8 cellular contexts compared by ENCODE assay signal in the genomic region with DNA sequence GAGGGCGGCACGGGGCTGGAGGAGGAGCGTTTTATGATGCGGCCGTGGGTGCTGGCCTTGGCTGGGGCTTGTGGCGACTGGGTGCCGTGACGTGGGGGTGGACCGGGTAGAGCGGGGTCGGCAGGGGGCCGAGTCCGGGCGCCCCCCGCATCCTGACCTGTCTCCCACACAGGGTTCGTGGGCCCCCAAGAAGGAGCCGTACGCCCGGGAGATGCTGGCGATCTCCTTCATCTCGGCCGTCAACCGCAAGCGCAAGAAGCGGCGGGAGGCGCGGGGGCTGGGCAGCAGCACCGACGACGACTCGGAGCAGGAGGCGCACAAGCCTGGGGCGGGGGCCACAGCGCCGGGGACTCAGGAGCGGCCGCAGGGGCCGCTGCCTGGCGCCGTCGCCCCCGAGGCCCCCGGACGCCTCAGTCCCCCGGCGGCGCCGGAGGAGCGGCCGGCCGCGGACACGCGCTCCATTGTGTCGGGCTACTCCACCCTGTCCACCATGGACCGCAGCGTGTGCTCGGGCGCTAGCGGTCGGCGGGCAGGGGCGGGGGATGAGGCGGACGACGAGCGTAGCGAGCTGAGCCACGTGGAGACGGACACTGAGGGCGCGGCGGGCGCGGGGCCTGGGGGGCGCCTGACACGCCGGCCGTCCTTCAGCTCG.
DNase-seq lines count a peak whose midpoint lies in the region; ATAC-seq and TF ChIP-seq lines count a peak whose summit lies in the region.

No MANE protein-coding gene starts in this region.

- H3K36me3 Mint-ChIP-seq in activated naive CD8-positive, alpha-beta T cell treated with anti-CD3 and anti-CD28 coated beads, Interleukin-2, amount 50 U/mL, for 24 hours (ENCODE audit: low read depth) = no peaks in the 10 kb centered on the region

- no peaks in the 10 kb centered on the region for H4K20me1 ChIP-seq in HCT116 (ENCODE audit: insufficient read depth)

- H3K4me1 ChIP-seq in HCT116 (ENCODE audit: control insufficient read depth in 1 of 2, insufficient read depth in 2 of 2, low read length in 2 of 2) (peaks cover 0 to 22% of the 10 kb centered on the region in 2 experiments; a peak in 2 of 4 replicates), iPS-18a (ENCODE audit: control insufficient read depth, low read depth, low read length) (peaks cover 19% of the 10 kb centered on the region), spleen (peaks cover 6 to 66% (median 36%) of the 10 kb centered on the region in 6 donors)

- peaks cover 7% of the 10 kb centered on the region for H3K4me1 Mint-ChIP-seq in activated naive CD8-positive, alpha-beta T cell treated with anti-CD3 and anti-CD28 coated beads, Interleukin-2, amount 50 U/mL, for 24 hours

- no peaks in the 10 kb centered on the region for H3K36me3 ChIP-seq in HCT116 (ENCODE audit: control insufficient read depth in 1 of 2, insufficient read depth in 2 of 2, low read length in 2 of 2)
- H3K36me3 ChIP-seq in iPS-18a (ENCODE audit: control insufficient read depth, low read depth, low read length) = peaks cover 10% of the 10 kb centered on the region
- H3K36me3 ChIP-seq in spleen = peaks cover 0 to 52% (median 4%) of the 10 kb centered on the region in 6 donors

- no TSS peak for BruUV-seq in HCT116 (replicated peaks; lab: Mats Ljungman, UMichigan)

- peak overlapping the region; percentile 73 for H3K27ac Mint-ChIP-seq in activated naive CD8-positive, alpha-beta T cell treated with anti-CD3 and anti-CD28 coated beads, Interleukin-2, amount 50 U/mL, for 24 hours

- RAD21 ChIA-PET in HCT116 (lab: Charles Lee; ENCODE audit: low non-redundant PET in 1 of 2, low total read pairs in 2 of 2, uncharacterized antibody in 2 of 2, unreplicated experiment in 2 of 2) = interaction anchor here in 1 of 2 experiments (1.1 kb wide), 1 partner anchor 86 kb away, joined by 3 read pairs; no protein-coding TSS in a partner anchor

- ATAC-seq in HCT116 (0 out of 2 replicates have a peak, but pooled peaks have one; percentile 11), HG03139 (IDR thresholded peaks at IDR 0.05; ENCODE audit: unreplicated experiment) (no peak)
- ATAC-seq in activated naive CD8-positive, alpha-beta T cell treated with anti-CD3 and anti-CD28 coated beads, Interleukin-2, amount 50 U/mL, for 24 hours = no peak

- H3K27ac ChIP-seq in HCT116 (ENCODE audit: low read depth, low read length) = no peak overlapping the region
- H3K27ac ChIP-seq in iPS-18a (ENCODE audit: low read length) = no peak overlapping the region
- H3K27ac ChIP-seq in spleen = no peak overlapping the region

- H3K9me3 ChIP-seq in HCT116 (ENCODE audit: control insufficient read depth in 1 of 2, insufficient read depth in 1 of 2, low read depth in 1 of 2, low read length in 2 of 2) = no peaks in the 10 kb centered on the region
- no peaks in the 10 kb centered on the region for H3K9me3 ChIP-seq in iPS-18a (ENCODE audit: control insufficient read depth, low read depth, low read length)
- H3K9me3 ChIP-seq in spleen = no peaks in the 10 kb centered on the region

- H2AFZ ChIP-seq in HCT116 (ENCODE audit: low read depth, low read length, poor library complexity, severe bottlenecking) = no peak overlapping the region

- peak overlapping the region; percentile 76 for H3K4me3 Mint-ChIP-seq in activated naive CD8-positive, alpha-beta T cell treated with anti-CD3 and anti-CD28 coated beads, Interleukin-2, amount 50 U/mL, for 24 hours

- 22 to 46% (median 29%) methylated on average over 18 to 81 of the region's 81 CpGs for WGBS in spleen, 5 donors

- no peak for TF ChIP-seq RAD21 in HCT116 (IDR thresholded peaks at IDR 0.05; ENCODE audit: low read depth)

- H3K4me3 ChIP-seq in HCT116 (replicated peaks in 1 of 2; ENCODE audit: low read depth in 1 of 2, low read length in 2 of 2) = no peak overlapping the region
- H3K4me3 ChIP-seq in iPS-18a (ENCODE audit: low read length) = peak overlapping the region; percentile 44
- peak overlapping the region in 6 of 8 donors; percentile 2 to 56 (median 12) for H3K4me3 ChIP-seq in spleen

- no peaks in the 10 kb centered on the region for H3K27me3 ChIP-seq in HCT116 (ENCODE audit: insufficient read depth, low read length)
- peaks cover 30% of the 10 kb centered on the region for H3K27me3 ChIP-seq in iPS-18a (ENCODE audit: control insufficient read depth, insufficient read depth, low read length)
- peaks cover 0 to 52% (median 20%) of the 10 kb centered on the region in 7 donors for H3K27me3 ChIP-seq in spleen (replicated peaks in 1 of 7)

- no peaks in the 10 kb centered on the region for H3K9me3 Mint-ChIP-seq in activated naive CD8-positive, alpha-beta T cell treated with anti-CD3 and anti-CD28 coated beads, Interleukin-2, amount 50 U/mL, for 24 hours

- intact Hi-C loops in HCT116 (cut with micrococcal nuclease) (loop anchor here (5.0 kb wide), 1 partner anchor 157 kb away; no protein-coding TSS in a partner anchor), spleen (cut with DNase I; ENCODE audit: low total_unique reads) (no loop called here)

- no peak overlapping the region for H3K9ac ChIP-seq in HCT116 (ENCODE audit: low read length)
- H3K9ac ChIP-seq in iPS-18a (ENCODE audit: low read length) = peak overlapping the region; percentile 9

- DNase-seq in HCT116 (ENCODE audit: low read depth, low spot score) (no peak), spleen (no peak), DMS 273 treated with DMSO at 0.1 percent for 48 hours (lab: John Stamatoyannopoulos, UW) (no peak), AML-193 (lab: John Stamatoyannopoulos, UW) (no peak), DMS53 (lab: John Stamatoyannopoulos, UW) (no peak)
- no peak for DNase-seq in activated naive CD8-positive, alpha-beta T cell treated with anti-CD3 and anti-CD28 coated beads, Interleukin-2, amount 50 U/mL, for 24 hours

- TF ChIP-seq POLR2A in HCT116 (IDR thresholded peaks at IDR 0.05; ENCODE audit: borderline replicate concordance, extremely low read depth, insufficient read depth, insufficient read length) = no peak
- no peak for TF ChIP-seq POLR2A in spleen (IDR thresholded peaks at IDR 0.05)

- no peaks in the 10 kb centered on the region for H3K9me2 ChIP-seq in HCT116 (ENCODE audit: insufficient read depth)

- H3K79me2 ChIP-seq in HCT116 (ENCODE audit: insufficient read depth, low read length) = no peaks in the 10 kb centered on the region

- peaks cover 43% of the 10 kb centered on the region for H3K27me3 Mint-ChIP-seq in activated naive CD8-positive, alpha-beta T cell treated with anti-CD3 and anti-CD28 coated beads, Interleukin-2, amount 50 U/mL, for 24 hours

- TF ChIP-seq CTCF in HCT116 (IDR thresholded peaks at IDR 0.05 in 2 of 3, conservative IDR thresholded peaks at IDR 0.05 in 1 of 3; ENCODE audit: borderline replicate concordance in 1 of 3, insufficient read depth in 1 of 3, low read depth in 2 of 3, low read length in 2 of 3) (no peak), spleen (IDR thresholded peaks at IDR 0.05 in 8 of 11, conservative IDR thresholded peaks at IDR 0.05 in 3 of 11) (no peak)

- POLR2A ChIA-PET in HCT116 (lab: Charles Lee) = no interaction called here

- no peak overlapping the region for H3K4me2 ChIP-seq in HCT116 (ENCODE audit: low read length)

- CTCF ChIA-PET in HCT116 (lab: Charles Lee) = interaction anchor here (0.8 to 2.6 kb wide), 5 partner anchors 13 to 153 kb away, joined by 3 to 13 read pairs (median 7); no protein-coding TSS in a partner anchor

TF ChIP-seq in HCT116, 20 proteins besides CTCF, POLR2A, EP300 and RAD21 (continues in another document):
- TF ChIP-seq SP1 (IDR thresholded peaks at IDR 0.05; ENCODE audit: low read depth) (no peak), CBX3 (IDR thresholded peaks at IDR 0.05; ENCODE audit: low read depth) (no peak), SRF (IDR thresholded peaks at IDR 0.05; ENCODE audit: low read depth) (no peak), ATF3 (IDR thresholded peaks at IDR 0.05) (no peak), JUND (IDR thresholded peaks at IDR 0.05) (no peak), FOSL1 (IDR thresholded peaks at IDR 0.05; ENCODE audit: low read depth) (no peak), TCF7L2 (IDR thresholded peaks at IDR 0.05; ENCODE audit: borderline replicate concordance, extremely low read depth, insufficient read depth, insufficient read length) (no peak), CEBPB (IDR thresholded peaks at IDR 0.05; ENCODE audit: low read depth) (no peak), SIN3A (IDR thresholded peaks at IDR 0.05; ENCODE audit: low read depth) (no peak)
- TF ChIP-seq, protein P1, sequence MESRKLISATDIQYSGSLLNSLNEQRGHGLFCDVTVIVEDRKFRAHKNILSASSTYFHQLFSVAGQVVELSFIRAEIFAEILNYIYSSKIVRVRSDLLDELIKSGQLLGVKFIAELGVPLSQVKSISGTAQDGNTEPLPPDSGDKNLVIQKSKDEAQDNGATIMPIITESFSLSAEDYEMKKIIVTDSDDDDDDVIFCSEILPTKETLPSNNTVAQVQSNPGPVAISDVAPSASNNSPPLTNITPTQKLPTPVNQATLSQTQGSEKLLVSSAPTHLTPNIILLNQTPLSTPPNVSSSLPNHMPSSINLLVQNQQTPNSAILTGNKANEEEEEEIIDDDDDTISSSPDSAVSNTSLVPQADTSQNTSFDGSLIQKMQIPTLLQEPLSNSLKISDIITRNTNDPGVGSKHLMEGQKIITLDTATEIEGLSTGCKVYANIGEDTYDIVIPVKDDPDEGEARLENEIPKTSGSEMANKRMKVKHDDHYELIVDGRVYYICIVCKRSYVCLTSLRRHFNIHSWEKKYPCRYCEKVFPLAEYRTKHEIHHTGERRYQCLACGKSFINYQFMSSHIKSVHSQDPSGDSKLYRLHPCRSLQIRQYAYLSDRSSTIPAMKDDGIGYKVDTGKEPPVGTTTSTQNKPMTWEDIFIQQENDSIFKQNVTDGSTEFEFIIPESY (IDR thresholded peaks at IDR 0.05; ENCODE audit: extremely low read depth, insufficient replicate concordance, low read length) = no peak

Comparison
In these comparisons a context has a peak if more than half of its experiments do, and no peak if none do; other contexts are left out.
1. H3K4me3 ChIP-seq: peak in iPS-18a (single experiment) and spleen (6 of 8); none in HCT116 (0 of 2).